Comparison of ENCODE assay signal across 29 cellular contexts in the genomic region with DNA sequence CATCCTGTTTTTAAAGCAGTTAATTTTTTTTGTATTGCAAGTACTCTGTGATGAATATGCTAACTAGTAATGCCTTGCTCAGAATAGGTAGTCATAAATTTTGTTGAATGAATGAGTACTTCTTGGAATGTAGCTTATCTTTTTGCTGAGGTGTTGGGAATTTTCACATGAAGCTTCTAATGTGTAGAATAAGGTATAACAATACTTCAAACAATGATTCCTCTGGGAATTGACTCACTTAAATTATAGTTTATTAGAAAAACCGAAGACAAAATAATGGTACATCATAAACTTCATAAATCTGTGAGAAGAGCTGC.
"Had no signal": no experiment of that assay in that cellular context is flagged by ENCODE, and none has a peak within 500 bp of the region (broad histone marks: within the 10 kb centered on the region; RNA-seq: fewer than 3 reads in every experiment).

No MANE protein-coding gene starts in this region.

- H3K27ac Mint-ChIP-seq: activated CD4-positive, alpha-beta T cell treated with anti-CD3 and anti-CD28 coated beads, Interleukin-2, amount 10 ng/mL, durations not matched to agents 24 days and 14 days; activated CD8-positive, alpha-beta memory T cell treated with anti-CD3 and anti-CD28 coated beads, Interleukin-2, amount 10 ng/mL, durations not matched to agents 7 days and 5 days; activated naive CD4-positive, alpha-beta T cell treated with anti-CD3 and anti-CD28 coated beads, Interleukin-2, amount 50 U/mL, for 72 hours; neural progenitor cell had no signal

- H3K27me3 Mint-ChIP-seq: activated CD4-positive, alpha-beta T cell treated with anti-CD3 and anti-CD28 coated beads, Interleukin-2, amount 10 ng/mL, durations not matched to agents 24 days and 14 days; activated CD8-positive, alpha-beta memory T cell treated with anti-CD3 and anti-CD28 coated beads, Interleukin-2, amount 10 ng/mL, durations not matched to agents 7 days and 5 days; naive thymus-derived CD8-positive, alpha-beta T cell had no signal

- DNase-seq: activated CD8-positive, alpha-beta memory T cell treated with anti-CD3 and anti-CD28 coated beads, Interleukin-2, amount 10 ng/mL, durations not matched to agents 7 days and 5 days; activated CD8-positive, alpha-beta T cell treated with anti-CD3 and anti-CD28 coated beads, Interleukin-2, amount 10 ng/mL, durations not matched to agents 7 days and 5 days; activated naive CD4-positive, alpha-beta T cell; activated T-cell treated with anti-CD3 and anti-CD28 coated beads, Interleukin-2, amount 50 U/mL, for 48 hours; adrenal gland; aorta; body of pancreas; cerebellar nuclear complex; hippocampal formation; immature natural killer cell; kidney; left colon; mammary epithelial cell; midbrain; naive thymus-derived CD8-positive, alpha-beta T cell; occipital lobe; psoas muscle; stimulated activated CD4-positive, alpha-beta T cell treated with anti-CD3 and anti-CD28 coated beads, Interleukin-1b, Interleukin-23, amount 100 ng/mL, for 48 hours; stimulated activated CD4-positive, alpha-beta T cell treated with anti-CD3 and anti-CD28 coated beads, Interleukin-4, amount 100 ng/mL, for 4 hours; stimulated activated CD8-positive, alpha-beta memory T cell treated with anti-CD3 and anti-CD28 coated beads, Interleukin-4, amount 100 ng/mL, for 48 hours; stimulated activated naive CD4-positive, alpha-beta T cell; T1000; tibial artery; WERI-Rb-1 had no signal

- H3K9me3 Mint-ChIP-seq: immature natural killer cell had no signal

- ATAC-seq: activated CD8-positive, alpha-beta memory T cell treated with anti-CD3 and anti-CD28 coated beads, Interleukin-2, amount 10 ng/mL, durations not matched to agents 7 days and 5 days; activated CD8-positive, alpha-beta T cell treated with anti-CD3 and anti-CD28 coated beads, Interleukin-2, amount 10 ng/mL, durations not matched to agents 7 days and 5 days; body of pancreas; gastroesophageal sphincter; left colon; psoas muscle had no signal

- H3K4me3 Mint-ChIP-seq: activated CD4-positive, alpha-beta T cell treated with anti-CD3 and anti-CD28 coated beads, Interleukin-2, amount 10 ng/mL, durations not matched to agents 24 days and 14 days; activated CD8-positive, alpha-beta memory T cell treated with anti-CD3 and anti-CD28 coated beads, Interleukin-2, amount 10 ng/mL, durations not matched to agents 7 days and 5 days; activated CD8-positive, alpha-beta T cell treated with anti-CD3 and anti-CD28 coated beads, Interleukin-2, amount 10 ng/mL, durations not matched to agents 7 days and 5 days; neural progenitor cell; T-helper 1 cell treated with Interleukin-12 subunit alpha and Interleukin-12 subunit beta and Interleukin-4 antibody, amounts not matched to agents 30 μg/mL and 1 μg/mL, for 36 hours had no signal
